Comparison of ENCODE assay signal across 8 cellular contexts in genomic region chr1:41890841-41891311, GRCh38. TPM values are rescaled to one million over a fixed set of nuclear protein-coding genes. Genes with fewer than 3 reads are reported as not detected.
DNase-seq lines count a peak whose midpoint lies in the region; ATAC-seq and TF ChIP-seq lines count a peak whose summit lies in the region.

No MANE protein-coding gene starts in this region.

- H3K9me3 ChIP-seq in colonic mucosa (no peaks in the 10 kb centered on the region), muscle layer of colon (ENCODE audit: low read length) (no peaks in the 10 kb centered on the region)

- peak overlapping the region; percentile 58 to 79 for H3K9ac ChIP-seq in colonic mucosa (ENCODE audit: low read depth in 2 of 2, low read length in 2 of 2)
- peak overlapping the region; percentile 54 for H3K9ac ChIP-seq in muscle layer of colon (ENCODE audit: low read length)

- intact Hi-C loops in colonic mucosa (cut with DNase I) = no loop called here

- H3K27me3 ChIP-seq in colonic mucosa (no peaks in the 10 kb centered on the region), muscle layer of colon (ENCODE audit: control insufficient read depth in 1 of 2, insufficient read depth in 2 of 2, low read length in 2 of 2) (no peaks in the 10 kb centered on the region)

- H3K27ac ChIP-seq in colonic mucosa (peak overlapping the region; percentile 15), muscle layer of colon (ENCODE audit: low read depth, low read length) (peak overlapping the region; percentile 50)

- ATAC-seq in HG03460 (IDR thresholded peaks at IDR 0.05; ENCODE audit: unreplicated experiment) (no peak), HG03045 (IDR thresholded peaks at IDR 0.05; ENCODE audit: unreplicated experiment) (no peak)

- peak; percentile 34 for DNase-seq in Ammon's horn (ENCODE audit: low spot score)
- DNase-seq in NCI-H2029 treated with DMSO at 0.1 percent for 48 hours (lab: John Stamatoyannopoulos, UW) = peak; percentile 89
- no peak for DNase-seq in colonic mucosa
- DNase-seq in mucosa of gallbladder (ENCODE audit: low spot score) = no peak
- DNase-seq in NCI-H1436 treated with DMSO at 0.1 percent for 48 hours (lab: John Stamatoyannopoulos, UW) = no peak

- H3K4me3 ChIP-seq in colonic mucosa (no peak overlapping the region), muscle layer of colon (ENCODE audit: low read depth in 1 of 2, low read length in 2 of 2) (peak overlapping the region; percentile 29 to 57)

- no peak for TF ChIP-seq CTCF in colonic mucosa (IDR thresholded peaks at IDR 0.05)

- H3K4me1 ChIP-seq in colonic mucosa (peaks cover 5% of the 10 kb centered on the region), muscle layer of colon (ENCODE audit: insufficient read depth, low read length) (peaks cover 25% of the 10 kb centered on the region)

- no peaks in the 10 kb centered on the region for H3K36me3 ChIP-seq in colonic mucosa
- H3K36me3 ChIP-seq in muscle layer of colon (ENCODE audit: insufficient read depth, low read length) = no peaks in the 10 kb centered on the region

RNA-seq across cellular contexts. Expression of gene HIVEP3, which starts 27.8 kb away (rescaled TPM):
- total RNA-seq in colonic mucosa = 1 to 10 TPM; 1.9 to 3.3 TPM
- total RNA-seq in mucosa of gallbladder = 8.7 TPM

Comparison
In these comparisons a context has a peak if more than half of its experiments do, and no peak if none do; other contexts are left out.
1. DNase-seq: peak in Ammon's horn (single experiment) and NCI-H2029 treated with DMSO at 0.1 percent for 48 hours (single experiment); none in colonic mucosa (single experiment), mucosa of gallbladder (single experiment) and NCI-H1436 treated with DMSO at 0.1 percent for 48 hours (single experiment).